8 cellular contexts compared by ENCODE assay signal in genomic region chr10:80204193-80204714, GRCh38. TPM values are rescaled to one million over a fixed set of nuclear protein-coding genes. Genes with fewer than 3 reads are reported as not detected.
DNase-seq lines count a peak whose midpoint lies in the region; ATAC-seq and TF ChIP-seq lines count a peak whose summit lies in the region.

No MANE protein-coding gene starts in this region.

- DNase-seq in stimulated activated CD4-positive, alpha-beta T cell treated with anti-CD3 and anti-CD28 coated beads, Interleukin-4, amount 100 ng/mL, for 1 hour, result peak; percentile 33
- no peak for DNase-seq in stimulated activated CD4-positive, alpha-beta T cell treated with anti-CD3 and anti-CD28 coated beads, Interleukin-4, amount 100 ng/mL, for 24 hours
- DNase-seq in activated T-cell treated with anti-CD3 and anti-CD28 coated beads, Interleukin-2, amount 50 U/mL, for 72 hours, result peak in 1 of 2 donors; percentile 43
- DNase-seq in left cardiac atrium (no peak), retinal pigment epithelial cell (ENCODE audit: low read depth) (no peak), DMS79 treated with DMSO at 0.1 percent for 48 hours (lab: John Stamatoyannopoulos, UW) (no peak)

- TF ChIP-seq CTCF in retinal pigment epithelial cell (conservative IDR thresholded peaks at IDR 0.05; ENCODE audit: low read depth, low read length), result no peak

- intact Hi-C loops in left cardiac atrium (cut with DNase I), result loop anchor here in 1 of 2 donors (5.0 kb wide), 1 partner anchor 47 kb away; no protein-coding TSS in a partner anchor

- peak overlapping the region; percentile 79 for H3K4me3 ChIP-seq in retinal pigment epithelial cell (ENCODE audit: low read length)

- H3K36me3 Mint-ChIP-seq in activated T-cell treated with anti-CD3 and anti-CD28 coated beads, Interleukin-2, amount 50 U/mL, for 72 hours (ENCODE audit: insufficient read depth in 2 of 2), result peaks cover 2 to 7% of the 10 kb centered on the region in 2 donors

- no peaks in the 10 kb centered on the region for H3K9me3 Mint-ChIP-seq in activated T-cell treated with anti-CD3 and anti-CD28 coated beads, Interleukin-2, amount 50 U/mL, for 72 hours

- H3K27me3 Mint-ChIP-seq in activated T-cell treated with anti-CD3 and anti-CD28 coated beads, Interleukin-2, amount 50 U/mL, for 72 hours (ENCODE audit: low read depth), result no peaks in the 10 kb centered on the region

- H3K4me1 Mint-ChIP-seq in activated T-cell treated with anti-CD3 and anti-CD28 coated beads, Interleukin-2, amount 50 U/mL, for 72 hours (ENCODE audit: low read depth), result peaks cover 61% of the 10 kb centered on the region

- peak overlapping the region; percentile 85 to 87 for H3K4me3 Mint-ChIP-seq in activated T-cell treated with anti-CD3 and anti-CD28 coated beads, Interleukin-2, amount 50 U/mL, for 72 hours

- ATAC-seq in activated T-cell treated with anti-CD3 and anti-CD28 coated beads, Interleukin-2, amount 50 U/mL, for 72 hours (replicated peaks in 1 of 2), result peak in 1 of 2 donors; percentile 20
- ATAC-seq in left cardiac atrium, result peak; percentile 17 to 19
- no peak for ATAC-seq in HG03139 (IDR thresholded peaks at IDR 0.05; ENCODE audit: unreplicated experiment)
- no peak for ATAC-seq in GM21367 (IDR thresholded peaks at IDR 0.05; ENCODE audit: unreplicated experiment)

- H3K27ac Mint-ChIP-seq in activated T-cell treated with anti-CD3 and anti-CD28 coated beads, Interleukin-2, amount 50 U/mL, for 72 hours, result peak overlapping the region; percentile 82

RNA-seq across cellular contexts. Expression of gene ANXA11, which starts 1.1 kb away (rescaled TPM):
- 100 to 1,000 TPM; 207 to 229 TPM for total RNA-seq in activated T-cell treated with anti-CD3 and anti-CD28 coated beads, Interleukin-2, amount 50 U/mL, for 72 hours
- total RNA-seq in left cardiac atrium, result 100 to 1,000 TPM; 327 to 413 TPM

Comparison
In these comparisons a context has a peak if more than half of its experiments do, and no peak if none do; other contexts are left out.
1. ATAC-seq: peak in left cardiac atrium (2 of 2); none in HG03139 (single experiment) and GM21367 (single experiment).